Comparison of ENCODE assay signal across 6 cellular contexts in the genomic region with DNA sequence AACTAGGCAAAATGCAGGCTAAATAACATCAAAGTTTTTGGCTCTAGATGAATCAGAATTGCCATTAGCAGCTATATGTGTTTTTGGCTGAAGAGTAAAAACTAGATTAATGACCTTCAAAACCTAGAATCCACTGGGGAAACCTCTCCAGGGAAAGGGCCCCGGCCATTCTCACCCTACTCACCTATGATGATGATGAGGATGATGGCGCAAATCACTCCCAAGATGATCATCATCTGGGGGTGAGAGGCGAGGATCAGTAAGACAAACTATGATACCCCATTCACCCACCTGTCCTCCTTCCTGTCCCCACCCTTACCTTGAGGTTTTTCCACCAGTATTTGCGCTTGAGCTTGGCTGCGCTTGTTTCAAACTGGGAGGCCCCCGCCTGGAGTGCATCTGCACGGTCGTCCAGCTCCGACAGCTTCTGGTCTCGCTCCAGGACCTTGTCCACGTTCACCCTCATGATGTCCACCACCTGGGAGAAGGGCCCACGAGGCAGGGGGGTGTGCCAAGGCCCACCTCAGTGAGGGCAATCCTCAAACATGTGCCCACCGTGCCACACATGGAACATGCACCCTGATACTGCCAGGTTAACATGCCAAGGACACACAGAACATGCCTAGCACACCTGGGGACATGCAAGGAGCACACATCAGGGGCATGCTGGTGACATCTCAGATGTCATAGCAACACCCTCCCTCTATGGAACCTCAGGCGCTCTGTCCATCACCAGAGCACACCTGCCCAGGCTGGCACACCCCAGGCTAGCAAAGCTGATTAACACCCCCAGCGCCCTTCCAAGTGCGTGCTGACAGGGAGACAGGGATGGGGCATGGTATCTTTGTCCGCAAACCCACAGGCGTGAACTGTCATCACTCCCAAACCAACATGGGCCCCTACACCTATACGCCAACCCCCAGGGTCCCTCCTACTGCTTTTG. TPM values are rescaled to one million over a fixed set of nuclear protein-coding genes. Genes with fewer than 3 reads are reported as not detected.
DNase-seq lines count a peak whose midpoint lies in the region; ATAC-seq and TF ChIP-seq lines count a peak whose summit lies in the region.

No MANE protein-coding gene starts in this region.

- H3K27me3 Mint-ChIP-seq in H9 (ENCODE audit: low read depth) (no peaks in the 10 kb centered on the region), brain (peaks cover 4% of the 10 kb centered on the region), nephron progenitor cell (ENCODE audit: low read depth, poor library complexity) (peaks cover 5% of the 10 kb centered on the region)

- peak; percentile 35 for DNase-seq in H9
- no peak for DNase-seq in nephron progenitor cell
- no peak for DNase-seq in HK-2 (ENCODE audit: unreplicated experiment)

- H3K79me2 ChIP-seq in H9 (ENCODE audit: insufficient read depth, low read length), result no peaks in the 10 kb centered on the region

- no peak overlapping the region for H4K5ac ChIP-seq in H9 (ENCODE audit: insufficient read length, low read depth, low read length)

- H3K27ac ChIP-seq in H9 (ENCODE audit: insufficient read length, low read depth, low read length), result no peak overlapping the region

- H2BK5ac ChIP-seq in H9 (ENCODE audit: insufficient read length, low read length), result no peak overlapping the region

- peaks cover 3% of the 10 kb centered on the region; the same call in 1 of the 2 replicates for H3K4me1 ChIP-seq in H9 (ENCODE audit: insufficient read depth, low read length)

- no peaks in the 10 kb centered on the region for H3K9me3 Mint-ChIP-seq in H9
- peaks cover 0 to 2% (median 0%) of the 10 kb centered on the region in 5 experiments for H3K9me3 Mint-ChIP-seq in brain
- H3K9me3 Mint-ChIP-seq in nephron progenitor cell, result no peaks in the 10 kb centered on the region

- TF ChIP-seq CTCF in H9 (conservative IDR thresholded peaks at IDR 0.05) (no peak), brain (conservative IDR thresholded peaks at IDR 0.05) (no peak), nephron progenitor cell (IDR thresholded peaks at IDR 0.05) (no peak)

- no CpG with 5 or more reads among the region's 19 CpGs for WGBS in H9 (ENCODE audit: extremely low coverage, insufficient read length, low lambda C conversion rate)

- H3K23ac ChIP-seq in H9 (ENCODE audit: insufficient read length, low read depth, low read length), result no peak overlapping the region

- H3K27ac Mint-ChIP-seq in H9, result peak overlapping the region in 1 of 3 experiments; percentile 66; a peak in 3 of 7 replicates
- peak overlapping the region; percentile 84 to 96 (median 93) for H3K27ac Mint-ChIP-seq in brain
- H3K27ac Mint-ChIP-seq in nephron progenitor cell, result no peak overlapping the region

- H4K20me1 ChIP-seq in H9 (ENCODE audit: control insufficient read depth, insufficient read depth, insufficient read length), result no peaks in the 10 kb centered on the region

- no peak overlapping the region for H3K4ac ChIP-seq in H9 (ENCODE audit: low read depth, low read length)

- no peak overlapping the region for H3K56ac ChIP-seq in H9 (ENCODE audit: insufficient read length, low read depth, low read length)

- H3K4me3 Mint-ChIP-seq in H9 (peak overlapping the region; percentile 81 to 86), brain (peak overlapping the region; percentile 76 to 92 (median 86)), nephron progenitor cell (peak overlapping the region; percentile 82)

- TF ChIP-seq POLR2A in GM18505 (IDR thresholded peaks at IDR 0.05; ENCODE audit: borderline replicate concordance, extremely low read depth, insufficient read depth, insufficient read length), result no peak

- peak overlapping the region; percentile 63 for H3K9ac ChIP-seq in H9 (ENCODE audit: extremely low read depth, insufficient read length, low read length)

- no peak overlapping the region for H4K8ac ChIP-seq in H9 (replicated peaks; ENCODE audit: insufficient read length, low read depth, low read length)

- H2BK20ac ChIP-seq in H9 (ENCODE audit: low read depth, low read length, poor library complexity, severe bottlenecking), result no peak overlapping the region

- no peak for ATAC-seq in HG03095 (IDR thresholded peaks at IDR 0.05; ENCODE audit: unreplicated experiment)
- ATAC-seq in GM18505 (IDR thresholded peaks at IDR 0.05; ENCODE audit: unreplicated experiment), result no peak

- H2BK12ac ChIP-seq in H9 (ENCODE audit: insufficient read length, low read depth, low read length), result no peak overlapping the region

- no peak overlapping the region for H3T11ph ChIP-seq in H9 (ENCODE audit: low read length)

- no peak overlapping the region for H2AK5ac ChIP-seq in H9 (ENCODE audit: insufficient read length, low read length)

- peak overlapping the region; percentile 58 for H3K4me2 ChIP-seq in H9 (ENCODE audit: insufficient read depth, insufficient read length, low read length)

- H4K91ac ChIP-seq in H9 (ENCODE audit: insufficient read length, low read depth, low read length), result no peak overlapping the region

- H3K9me3 ChIP-seq in H9 (ENCODE audit: control insufficient read depth, low read depth, low read length), result no peaks in the 10 kb centered on the region

- peaks cover 17% of the 10 kb centered on the region for H3K23me2 ChIP-seq in H9 (ENCODE audit: insufficient read length, low read depth, low read length, poor library complexity, severe bottlenecking)

- H3K14ac ChIP-seq in H9 (ENCODE audit: insufficient read depth, low read length), result no peak overlapping the region; the same call in 1 of the 2 replicates

- no peak overlapping the region for H2BK120ac ChIP-seq in H9 (ENCODE audit: low read depth, low read length, poor library complexity, severe bottlenecking)

- H2BK15ac ChIP-seq in H9 (ENCODE audit: low read depth, low read length), result no peak overlapping the region

- H2AFZ ChIP-seq in H9 (ENCODE audit: low read length), result no peak overlapping the region

- H3K18ac ChIP-seq in H9 (ENCODE audit: insufficient read length, low read depth, low read length), result no peak overlapping the region

- H3K36me3 Mint-ChIP-seq in H9 (ENCODE audit: insufficient read depth in 1 of 3, low read depth in 3 of 3), result peaks cover 10 to 26% (median 22%) of the 10 kb centered on the region in 3 experiments
- H3K36me3 Mint-ChIP-seq in brain, result peaks cover 40% of the 10 kb centered on the region
- peaks cover 11% of the 10 kb centered on the region for H3K36me3 Mint-ChIP-seq in nephron progenitor cell (ENCODE audit: low read depth)

- H3K4me1 Mint-ChIP-seq in H9, result peaks cover 36 to 39% of the 10 kb centered on the region in 2 experiments
- H3K4me1 Mint-ChIP-seq in brain, result peaks cover 63% of the 10 kb centered on the region
- peaks cover 46% of the 10 kb centered on the region for H3K4me1 Mint-ChIP-seq in nephron progenitor cell

- no peaks in the 10 kb centered on the region for H3K79me1 ChIP-seq in H9 (ENCODE audit: insufficient read depth, low read depth, low read length, poor library complexity, severe bottlenecking)

- H3K27me3 ChIP-seq in H9 (ENCODE audit: insufficient read depth, low read length), result no peaks in the 10 kb centered on the region

RNA-seq across cellular contexts. Expression of gene VAMP2, which starts 1.2 kb away (rescaled TPM):
- 22.8 and 22.9 TPM in 2 replicates for total RNA-seq in H9 (2021)
- polyA plus RNA-seq in brain (ENCODE audit: insufficient read depth, low read depth, low replicate concordance), result 375 TPM

RNA-seq across cellular contexts. Expression of gene PER1, which starts 9.4 kb away (rescaled TPM):
- 36.5 and 37.2 TPM in 2 replicates for total RNA-seq in H9 (2021)
- 34.2 TPM for polyA plus RNA-seq in brain (ENCODE audit: insufficient read depth, low read depth, low replicate concordance)

RNA-seq across cellular contexts. Expression of gene TMEM107, which starts 14.6 kb away (rescaled TPM):
- total RNA-seq in H9 (2021), result 12.7 and 14.3 TPM in 2 replicates
- polyA plus RNA-seq in brain (ENCODE audit: insufficient read depth, low read depth, low replicate concordance), result 47.2 TPM

RNA-seq across cellular contexts. Expression of gene BORCS6, which starts 28.4 kb away (rescaled TPM):
- total RNA-seq in H9 (2021), result 3.1 and 3.4 TPM in 2 replicates
- polyA plus RNA-seq in brain (ENCODE audit: insufficient read depth, low read depth, low replicate concordance), result 8.7 TPM

RNA-seq across cellular contexts. Expression of gene HES7, which starts 37.7 kb away (rescaled TPM):
- 0.26 and 0.33 TPM in 2 replicates for total RNA-seq in H9 (2021)
- polyA plus RNA-seq in brain (ENCODE audit: insufficient read depth, low read depth, low replicate concordance), result not detected
